11 cellular contexts compared by ENCODE assay signal in the genomic region with DNA sequence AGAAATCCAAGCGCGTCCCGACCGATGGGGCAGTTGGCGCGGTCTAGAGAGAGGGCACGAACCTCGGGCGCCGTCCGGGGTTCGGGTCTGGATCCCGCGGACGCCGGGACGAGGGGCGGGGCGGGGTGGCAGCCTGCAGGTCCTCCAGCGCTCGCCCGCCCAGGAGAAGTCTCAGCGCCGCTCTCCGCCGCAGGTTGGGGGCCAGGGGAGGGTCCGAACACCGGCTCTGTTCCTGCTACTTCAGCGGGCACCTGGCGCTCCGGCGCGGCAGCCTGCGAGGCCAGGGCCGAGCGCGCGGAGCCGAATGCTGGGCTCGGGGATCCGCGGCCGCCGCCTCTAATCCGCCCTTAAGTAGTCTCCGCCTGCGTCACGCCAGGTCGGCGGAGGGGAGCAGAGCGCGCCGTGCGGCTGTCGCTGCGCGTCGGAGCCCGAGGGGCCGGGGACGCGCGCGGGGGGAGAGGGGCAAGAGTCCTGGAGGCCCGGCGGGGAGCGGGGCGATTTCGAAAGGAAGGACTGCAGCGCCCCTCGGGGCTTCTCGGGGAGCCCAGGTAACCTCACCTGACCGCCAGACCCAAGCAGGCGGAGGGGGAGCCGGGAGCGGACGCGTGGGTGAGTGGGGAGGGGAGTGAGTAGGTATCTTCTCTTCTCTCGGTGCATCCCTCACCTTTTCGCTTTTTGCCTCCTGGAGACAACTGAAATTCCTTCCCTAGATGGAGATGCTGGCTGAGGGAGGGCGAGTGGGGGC. TPM values are rescaled to one million over a fixed set of nuclear protein-coding genes. Genes with fewer than 3 reads are reported as not detected.
DNase-seq lines count a peak whose midpoint lies in the region; ATAC-seq and FAIRE-seq lines count a peak whose summit lies in the region.
"Had no signal": no experiment of that assay in that cellular context is flagged by ENCODE, and none has a peak within 500 bp of the region (broad histone marks: within the 10 kb centered on the region; RNA-seq: fewer than 3 reads in every experiment).

A gene (minus strand): TSS at position 325 of the 745 bp plus-strand sequence. CDS start 510 bp downstream, outside the sequence.

- no peaks in the 10 kb centered on the region for H3K36me3 ChIP-seq in iPS-20b (ENCODE audit: insufficient read depth, low read depth, low read length)

- no peaks in the 10 kb centered on the region for H3K9me3 Mint-ChIP-seq in activated T-cell treated with anti-CD3 and anti-CD28 coated beads, Interleukin-2, amount 50 U/mL, for 4 hours
- no peaks in the 10 kb centered on the region for H3K9me3 Mint-ChIP-seq in stimulated activated naive B cell treated with anti-CD40 and anti-IgM and Interleukin-4, amounts not matched to agents 10 μg/mL and 1 μg/mL and 100 μg/mL, for 72 hours
- H3K9me3 Mint-ChIP-seq: activated T-helper 17 cell treated with anti-CD3 and anti-CD28 coated beads, Interleukin-2, amount 50 U/mL, for 72 hours; CD4-positive, alpha-beta T cell had no signal

- H3K4me1 Mint-ChIP-seq in activated T-cell treated with anti-CD3 and anti-CD28 coated beads, Interleukin-2, amount 50 U/mL, for 4 hours (ENCODE audit: low read depth) = peaks cover 6% of the 10 kb centered on the region
- peaks cover 4 to 5% of the 10 kb centered on the region in 2 donors for H3K4me1 Mint-ChIP-seq in stimulated activated naive B cell treated with anti-CD40 and anti-IgM and Interleukin-4, amounts not matched to agents 10 μg/mL and 1 μg/mL and 100 μg/mL, for 72 hours
- H3K4me1 Mint-ChIP-seq: activated T-helper 17 cell treated with anti-CD3 and anti-CD28 coated beads, Interleukin-2, amount 50 U/mL, for 72 hours had no signal

- H3K4me3 Mint-ChIP-seq in activated T-cell treated with anti-CD3 and anti-CD28 coated beads, Interleukin-2, amount 50 U/mL, for 4 hours = peak within 1 kb of the TSS; percentile 44
- H3K4me3 Mint-ChIP-seq in stimulated activated naive B cell treated with anti-CD40 and anti-IgM and Interleukin-4, amounts not matched to agents 10 μg/mL and 1 μg/mL and 100 μg/mL, for 72 hours = peak within 1 kb of the TSS; percentile 41 to 66
- H3K4me3 Mint-ChIP-seq: activated T-helper 17 cell treated with anti-CD3 and anti-CD28 coated beads, Interleukin-2, amount 50 U/mL, for 72 hours; CD4-positive, alpha-beta T cell had no signal

- no peaks in the 10 kb centered on the region for H3K9me3 ChIP-seq in iPS-20b (ENCODE audit: insufficient read depth, low read depth, low read length)

- ATAC-seq in activated T-cell treated with anti-CD3 and anti-CD28 coated beads, Interleukin-2, amount 50 U/mL, for 4 hours = peak; percentile 33 to 58
- ATAC-seq in stimulated activated naive B cell treated with anti-CD40 and anti-IgM and Interleukin-4, amounts not matched to agents 10 μg/mL and 1 μg/mL and 100 μg/mL, for 72 hours (replicated peaks) = peak; percentile 36 to 53
- no peak for ATAC-seq in GM19463 (IDR thresholded peaks at IDR 0.05; ENCODE audit: unreplicated experiment)
- ATAC-seq: activated T-helper 17 cell treated with anti-CD3 and anti-CD28 coated beads, Interleukin-2, amount 50 U/mL, for 72 hours had no signal

- H3K4me3 ChIP-seq in iPS-20b (ENCODE audit: low read length) = peak within 1 kb of the TSS; percentile 72

- peaks cover 75% of the 10 kb centered on the region for H3K27me3 ChIP-seq in iPS-20b (ENCODE audit: insufficient read depth, low read length)

- no peak within 1 kb of the TSS for H3K9ac ChIP-seq in iPS-20b (ENCODE audit: low read depth, low read length)

- peaks cover 65% of the 10 kb centered on the region for H3K27me3 Mint-ChIP-seq in activated T-cell treated with anti-CD3 and anti-CD28 coated beads, Interleukin-2, amount 50 U/mL, for 4 hours (ENCODE audit: low read depth)
- peaks cover 64 to 67% of the 10 kb centered on the region in 2 donors for H3K27me3 Mint-ChIP-seq in stimulated activated naive B cell treated with anti-CD40 and anti-IgM and Interleukin-4, amounts not matched to agents 10 μg/mL and 1 μg/mL and 100 μg/mL, for 72 hours

- H3K36me3 Mint-ChIP-seq in activated T-cell treated with anti-CD3 and anti-CD28 coated beads, Interleukin-2, amount 50 U/mL, for 4 hours (ENCODE audit: insufficient read depth) = no peaks in the 10 kb centered on the region
- no peaks in the 10 kb centered on the region for H3K36me3 Mint-ChIP-seq in stimulated activated naive B cell treated with anti-CD40 and anti-IgM and Interleukin-4, amounts not matched to agents 10 μg/mL and 1 μg/mL and 100 μg/mL, for 72 hours

- H3K4me1 ChIP-seq in iPS-20b (ENCODE audit: insufficient read depth, low read length) = peaks cover 4% of the 10 kb centered on the region; the same call in 1 of the 2 replicates

- no peak within 1 kb of the TSS for H3K27ac Mint-ChIP-seq in stimulated activated naive B cell treated with anti-CD40 and anti-IgM and Interleukin-4, amounts not matched to agents 10 μg/mL and 1 μg/mL and 100 μg/mL, for 72 hours
- H3K27ac Mint-ChIP-seq: activated T-helper 17 cell treated with anti-CD3 and anti-CD28 coated beads, Interleukin-2, amount 50 U/mL, for 72 hours; CD4-positive, alpha-beta T cell had no signal

- no peak for FAIRE-seq in HTR-8/SVneo (lab: Jason Lieb, UNC)

- H3K27ac ChIP-seq in iPS-20b (ENCODE audit: low read length) = no peak within 1 kb of the TSS

- DNase-seq in NCI-H748 (lab: John Stamatoyannopoulos, UW; ENCODE audit: unreplicated experiment) (peak; percentile 57), NCI-H748 treated with DMSO at 0.1 percent for 48 hours (lab: John Stamatoyannopoulos, UW) (no peak), HTR-8/SVneo (ENCODE audit: insufficient read length, low spot score) (no peak)
- DNase-seq in activated T-cell treated with anti-CD3 and anti-CD28 coated beads, Interleukin-2, amount 50 U/mL, for 4 hours = no peak
- no peak for DNase-seq in stimulated activated naive B cell treated with anti-CD40 and anti-IgM and Interleukin-4, amounts not matched to agents 10 μg/mL and 1 μg/mL and 100 μg/mL, for 72 hours
- no peak for DNase-seq in activated CD4-positive, alpha-beta T cell treated with anti-CD3 and anti-CD28 coated beads, Interleukin-2, amount 50 U/mL, for 48 hours
- DNase-seq: CD4-positive, alpha-beta T cell had no signal

RNA-seq across cellular contexts. Expression of the gene that starts here (rescaled TPM):
- not detected for total RNA-seq in activated T-cell treated with anti-CD3 and anti-CD28 coated beads, Interleukin-2, amount 50 U/mL, for 4 hours
- total RNA-seq: activated T-helper 17 cell treated with anti-CD3 and anti-CD28 coated beads, Interleukin-2, amount 50 U/mL, for 72 hours; CD4-positive, alpha-beta T cell; fibroblast of villous mesenchyme had no signal

Comparison
In these comparisons a context has a peak if more than half of its experiments do, and no peak if none do; other contexts are left out.
1. Peak in ATAC-seq in activated T-cell treated with anti-CD3 and anti-CD28 coated beads, Interleukin-2, amount 50 U/mL, for 4 hours; RNA of the gene not detected or under 1 TPM.